ENCODE assay signal across 10 cellular contexts in the genomic region with DNA sequence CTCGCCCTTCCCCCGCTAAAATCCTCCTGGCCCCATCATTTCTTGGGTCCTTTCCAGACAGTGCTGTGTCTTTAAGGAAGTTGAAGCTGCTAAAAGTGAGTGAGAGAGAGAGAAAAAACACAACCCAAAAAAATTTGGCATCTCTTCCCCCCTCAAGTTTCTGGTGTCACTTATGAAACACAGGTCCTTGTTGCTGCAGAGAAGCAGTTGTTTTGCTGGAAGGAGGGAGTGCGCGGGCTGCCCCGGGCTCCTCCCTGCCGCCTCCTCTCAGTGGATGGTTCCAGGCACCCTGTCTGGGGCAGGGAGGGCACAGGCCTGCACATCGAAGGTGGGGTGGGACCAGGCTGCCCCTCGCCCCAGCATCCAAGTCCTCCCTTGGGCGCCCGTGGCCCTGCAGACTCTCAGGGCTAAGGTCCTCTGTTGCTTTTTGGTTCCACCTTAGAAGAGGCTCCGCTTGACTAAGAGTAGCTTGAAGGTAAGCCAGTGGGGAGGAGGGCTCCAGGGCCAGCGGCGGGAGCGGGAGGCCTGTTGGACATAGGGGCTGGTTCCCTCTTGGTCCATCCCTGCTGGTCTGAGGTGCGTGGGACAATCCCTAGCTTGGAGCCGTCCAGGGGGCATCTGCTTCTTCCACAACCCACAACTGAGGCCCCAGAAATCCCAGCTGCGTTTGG. TPM values are rescaled to one million over a fixed set of nuclear protein-coding genes. Genes with fewer than 3 reads are reported as not detected.
DNase-seq lines count a peak whose midpoint lies in the region; ATAC-seq and TF ChIP-seq lines count a peak whose summit lies in the region.
"Had no signal": no experiment of that assay in that cellular context is flagged by ENCODE, and none has a peak within 500 bp of the region (broad histone marks: within the 10 kb centered on the region; RNA-seq: fewer than 3 reads in every experiment).

ISLR (plus strand) TSS at position 166 of the 671 bp plus-strand sequence. CDS start 1,149 bp downstream, outside the sequence.

- H3K36me3 ChIP-seq in effector memory CD4-positive, alpha-beta T cell (ENCODE audit: control insufficient read depth, insufficient read depth, low read length), result no peaks in the 10 kb centered on the region
- H3K36me3 ChIP-seq in trophoblast cell (ENCODE audit: control insufficient read depth in 1 of 2, insufficient read depth in 2 of 2, low read length in 2 of 2), result no peaks in the 10 kb centered on the region

- H3K18ac ChIP-seq in trophoblast cell (ENCODE audit: low read length), result no peak within 1 kb of the TSS

- H3K27ac ChIP-seq in cingulate gyrus (ENCODE audit: low read depth, low read length) (peak within 1 kb of the TSS; percentile 69), trophoblast cell (ENCODE audit: low read depth, low read length) (no peak within 1 kb of the TSS)
- no peak within 1 kb of the TSS for H3K27ac ChIP-seq in effector memory CD4-positive, alpha-beta T cell (ENCODE audit: insufficient read depth, low read length, poor library complexity, severe bottlenecking)

- H3K27ac Mint-ChIP-seq in HFFc6, result peak within 1 kb of the TSS; percentile 36
- H3K27ac Mint-ChIP-seq in stimulated activated memory B cell treated with anti-CD40 and anti-IgM and Interleukin-4, amounts not matched to agents 10 μg/mL and 1 μg/mL and 100 μg/mL, for 72 hours, result no peak within 1 kb of the TSS
- H3K27ac Mint-ChIP-seq: activated naive CD8-positive, alpha-beta T cell had no signal

- WGBS in lower leg skin, 2 donors, result 34 to 42% methylated on average over 14 to 16 of the region's 17 CpGs
- whole genome bisulfite sequencing in trophoblast cell (ENCODE audit: extremely low coverage, insufficient coverage, insufficient read length), result no CpG with 5 or more reads among the region's 17 CpGs

- H2BK12ac ChIP-seq in trophoblast cell (ENCODE audit: low read length), result no peak within 1 kb of the TSS

- H3K4me1 ChIP-seq in effector memory CD4-positive, alpha-beta T cell (ENCODE audit: control insufficient read depth, insufficient read depth, low read length, poor library complexity, severe bottlenecking), result no peaks in the 10 kb centered on the region
- H3K4me1 ChIP-seq in trophoblast cell (ENCODE audit: control insufficient read depth in 1 of 2, insufficient read depth in 2 of 2, low read length in 2 of 2), result no peaks in the 10 kb centered on the region

- TF ChIP-seq CTCF in HFFc6 (IDR thresholded peaks at IDR 0.05) (no peak), lower leg skin (IDR thresholded peaks at IDR 0.05) (no peak)

- H2BK120ac ChIP-seq in trophoblast cell (ENCODE audit: insufficient read depth, low read length, poor library complexity), result no peak within 1 kb of the TSS

- H3K4me3 Mint-ChIP-seq in HFFc6, result peak within 1 kb of the TSS; percentile 14; the same call in 1 of the 2 replicates
- H3K4me3 Mint-ChIP-seq in stimulated activated memory B cell treated with anti-CD40 and anti-IgM and Interleukin-4, amounts not matched to agents 10 μg/mL and 1 μg/mL and 100 μg/mL, for 72 hours, result no peak within 1 kb of the TSS
- H3K4me3 Mint-ChIP-seq: activated naive CD8-positive, alpha-beta T cell had no signal

- H2AFZ ChIP-seq in trophoblast cell (ENCODE audit: insufficient read depth, low read length, poor library complexity), result no peak within 1 kb of the TSS

- H3K9me3 ChIP-seq in effector memory CD4-positive, alpha-beta T cell (ENCODE audit: control insufficient read depth, low read length), result no peaks in the 10 kb centered on the region
- no peaks in the 10 kb centered on the region for H3K9me3 ChIP-seq in trophoblast cell (ENCODE audit: insufficient read depth, low read depth, low read length)

- ATAC-seq in stimulated activated memory B cell treated with anti-CD40 and anti-IgM and Interleukin-4, amounts not matched to agents 10 μg/mL and 1 μg/mL and 100 μg/mL, for 72 hours, result peak; percentile 2

- H3K4me3 ChIP-seq in lower leg skin (ENCODE audit: low read depth, poor library complexity, severe bottlenecking) (peak within 1 kb of the TSS; percentile 13), trophoblast cell (ENCODE audit: low read depth, low read length) (no peak within 1 kb of the TSS)
- H3K4me3 ChIP-seq in effector memory CD4-positive, alpha-beta T cell (ENCODE audit: insufficient read depth, low read depth, low read length, poor library complexity, severe bottlenecking), result no peak within 1 kb of the TSS

- no peak within 1 kb of the TSS for H3K9ac ChIP-seq in trophoblast cell (ENCODE audit: low read length)

- H2AK5ac ChIP-seq in trophoblast cell (ENCODE audit: low read length), result no peak within 1 kb of the TSS

- intact Hi-C loops in lower leg skin (cut with DNase I; ENCODE audit: low total_unique reads), result no loop called here

- H3K36me3 Mint-ChIP-seq in HFFc6 (ENCODE audit: low read depth), result no peaks in the 10 kb centered on the region
- H3K36me3 Mint-ChIP-seq in stimulated activated memory B cell treated with anti-CD40 and anti-IgM and Interleukin-4, amounts not matched to agents 10 μg/mL and 1 μg/mL and 100 μg/mL, for 72 hours, result no peaks in the 10 kb centered on the region
- H3K36me3 Mint-ChIP-seq: activated naive CD8-positive, alpha-beta T cell had no signal

- H3K4me2 ChIP-seq in trophoblast cell (ENCODE audit: low read length), result no peak within 1 kb of the TSS

- no peak within 1 kb of the TSS for H3K23ac ChIP-seq in trophoblast cell (ENCODE audit: low read length)

- no peaks in the 10 kb centered on the region for H3K9me3 Mint-ChIP-seq in HFFc6
- H3K9me3 Mint-ChIP-seq in stimulated activated memory B cell treated with anti-CD40 and anti-IgM and Interleukin-4, amounts not matched to agents 10 μg/mL and 1 μg/mL and 100 μg/mL, for 72 hours, result no peaks in the 10 kb centered on the region

- no peak within 1 kb of the TSS for H4K8ac ChIP-seq in trophoblast cell (ENCODE audit: low read depth, low read length)

- H3K79me2 ChIP-seq in trophoblast cell (ENCODE audit: control insufficient read depth, insufficient read depth, low read length, poor library complexity), result no peaks in the 10 kb centered on the region

- H3K27me3 ChIP-seq in effector memory CD4-positive, alpha-beta T cell (replicated peaks; ENCODE audit: control insufficient read depth, insufficient read depth, low read length, poor library complexity, severe bottlenecking), result no peaks in the 10 kb centered on the region
- no peaks in the 10 kb centered on the region for H3K27me3 ChIP-seq in trophoblast cell (ENCODE audit: insufficient read depth, low read length)

- H3K14ac ChIP-seq in trophoblast cell (ENCODE audit: low read length), result no peak within 1 kb of the TSS

- no peak within 1 kb of the TSS for H4K91ac ChIP-seq in trophoblast cell (ENCODE audit: low read depth, low read length)

- no peak within 1 kb of the TSS for H2BK5ac ChIP-seq in trophoblast cell (ENCODE audit: low read depth, low read length, poor library complexity)

- H4K12ac ChIP-seq in trophoblast cell (ENCODE audit: low read depth, low read length), result no peak within 1 kb of the TSS

- H3K4me1 Mint-ChIP-seq in HFFc6 (ENCODE audit: low read depth), result peaks cover 44% of the 10 kb centered on the region
- H3K4me1 Mint-ChIP-seq in stimulated activated memory B cell treated with anti-CD40 and anti-IgM and Interleukin-4, amounts not matched to agents 10 μg/mL and 1 μg/mL and 100 μg/mL, for 72 hours, result no peaks in the 10 kb centered on the region

- peaks cover 4% of the 10 kb centered on the region for H3K27me3 Mint-ChIP-seq in HFFc6 (ENCODE audit: insufficient read depth)
- peaks cover 60% of the 10 kb centered on the region for H3K27me3 Mint-ChIP-seq in stimulated activated memory B cell treated with anti-CD40 and anti-IgM and Interleukin-4, amounts not matched to agents 10 μg/mL and 1 μg/mL and 100 μg/mL, for 72 hours
- H3K27me3 Mint-ChIP-seq: activated naive CD8-positive, alpha-beta T cell had no signal

- DNase-seq in HFFc6, result no peak
- peak; percentile 47 to 90 for DNase-seq in lower leg skin (ENCODE audit: low spot score in 2 of 2)
- DNase-seq in effector memory CD4-positive, alpha-beta T cell, result no peak
- no peak for DNase-seq in germinal center (ENCODE audit: low spot score)
- DNase-seq in activated CD8-positive, alpha-beta memory T cell treated with anti-CD3 and anti-CD28 coated beads, Interleukin-2, amount 50 U/mL, for 48 hours, result no peak
- no peak for DNase-seq in trophoblast cell
- DNase-seq: NCI-H2081 had no signal

- no peaks in the 10 kb centered on the region for H3K79me1 ChIP-seq in trophoblast cell (ENCODE audit: low read length)

- H3K4ac ChIP-seq in trophoblast cell (ENCODE audit: low read depth, low read length), result no peak within 1 kb of the TSS

- TF ChIP-seq POLR2A in lower leg skin (IDR thresholded peaks at IDR 0.05), result no peak

RNA-seq across cellular contexts. Expression of gene ISLR, which starts in this region (rescaled TPM):
- total RNA-seq in HFFc6 (2021; fragmentation: NEBNext Ultra II Directional; extraction: Animal tissue kit (Norgen Biotek cat#: 25700)), result 1 to 10 TPM; 1.7 to 6.3 (median 1.9) TPM
- total RNA-seq in lower leg skin, result 10 to 100 TPM; 23.4 to 41.3 (median 26.1) TPM
- 0.27 and 0.36 TPM in 2 replicates for polyA plus RNA-seq in trophoblast cell (2013)

Comparison
In these comparisons a context has a peak if more than half of its experiments do, and no peak if none do; other contexts are left out.
1. DNase-seq: peak in lower leg skin (2 of 2); none in HFFc6 (single experiment), effector memory CD4-positive, alpha-beta T cell (0 of 3), germinal center (single experiment), activated CD8-positive, alpha-beta memory T cell treated with anti-CD3 and anti-CD28 coated beads, Interleukin-2, amount 50 U/mL, for 48 hours (single experiment) and trophoblast cell (0 of 2).